ENCODE assay signal across 15 cellular contexts in the genomic region with DNA sequence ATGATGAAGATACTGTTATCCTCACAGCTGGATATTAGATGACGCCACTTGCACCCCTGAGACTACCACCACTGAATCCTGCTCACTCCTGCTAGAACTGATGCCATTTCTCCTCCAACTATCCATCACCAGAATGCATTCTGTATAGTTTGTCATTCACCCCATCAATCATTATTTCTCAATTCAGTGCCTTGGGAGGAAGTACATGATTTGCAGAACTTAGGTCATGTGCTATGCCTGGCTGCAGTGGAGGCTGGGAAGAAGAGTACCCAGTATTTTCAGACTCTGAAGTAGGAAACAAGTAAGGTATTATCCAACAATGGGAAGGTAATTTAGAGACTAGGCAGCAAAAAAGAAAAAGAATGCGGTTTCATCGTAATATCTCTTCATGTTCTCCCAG.
"Had no signal": no experiment of that assay in that cellular context is flagged by ENCODE, and none has a peak within 500 bp of the region (broad histone marks: within the 10 kb centered on the region; RNA-seq: fewer than 3 reads in every experiment).

No MANE protein-coding gene starts in this region.

- DNase-seq: activated B cell treated with CpG ODN at 0.5 μM for 24 hours; activated CD4-positive, alpha-beta T cell treated with anti-CD3 and anti-CD28 coated beads for 48 hours; activated CD8-positive, alpha-beta T cell treated with anti-CD3 and anti-CD28 coated beads for 36 hours; activated effector memory CD4-positive, alpha-beta T cell treated with Interleukin-2 at 50 U/mL for 16 hours; activated T-cell treated with anti-CD3 and anti-CD28 coated beads, Interleukin-2, amount 50 U/mL, for 4 hours; adrenal gland; kidney; sigmoid colon; spleen; stomach; T-helper 17 cell had no signal

- H3K4me3 Mint-ChIP-seq: activated B cell treated with CpG ODN at 0.5 μM for 24 hours; activated CD8-positive, alpha-beta T cell treated with anti-CD3 and anti-CD28 coated beads for 36 hours; activated naive CD4-positive, alpha-beta T cell treated with anti-CD3 and anti-CD28 coated beads, Interleukin-2, amount 50 U/mL, for 24 hours; activated T-cell treated with anti-CD3 and anti-CD28 coated beads, Interleukin-2, amount 50 U/mL, for 4 hours; T-helper 17 cell had no signal

- FAIRE-seq: colon, kidney, TTC549 had no signal

- H3K9me3 Mint-ChIP-seq: activated B cell treated with CpG ODN at 0.5 μM for 24 hours; activated CD8-positive, alpha-beta T cell treated with anti-CD3 and anti-CD28 coated beads for 36 hours; activated naive CD4-positive, alpha-beta T cell treated with anti-CD3 and anti-CD28 coated beads, Interleukin-2, amount 50 U/mL, for 24 hours; activated T-cell treated with anti-CD3 and anti-CD28 coated beads, Interleukin-2, amount 50 U/mL, for 4 hours had no signal

- H3K4me1 Mint-ChIP-seq: activated naive CD4-positive, alpha-beta T cell treated with anti-CD3 and anti-CD28 coated beads, Interleukin-2, amount 50 U/mL, for 24 hours had no signal

- H3K27me3 Mint-ChIP-seq: activated B cell treated with CpG ODN at 0.5 μM for 24 hours; activated CD8-positive, alpha-beta T cell treated with anti-CD3 and anti-CD28 coated beads for 36 hours; activated naive CD4-positive, alpha-beta T cell treated with anti-CD3 and anti-CD28 coated beads, Interleukin-2, amount 50 U/mL, for 24 hours had no signal

- ATAC-seq: activated CD8-positive, alpha-beta T cell treated with anti-CD3 and anti-CD28 coated beads for 36 hours; activated T-cell treated with anti-CD3 and anti-CD28 coated beads, Interleukin-2, amount 50 U/mL, for 4 hours; esophagus mucosa; T-helper 17 cell had no signal

- H3K27ac Mint-ChIP-seq: activated B cell treated with CpG ODN at 0.5 μM for 24 hours; activated CD8-positive, alpha-beta T cell treated with anti-CD3 and anti-CD28 coated beads for 36 hours; activated naive CD4-positive, alpha-beta T cell treated with anti-CD3 and anti-CD28 coated beads, Interleukin-2, amount 50 U/mL, for 24 hours; T-helper 17 cell had no signal

- H3K36me3 Mint-ChIP-seq: activated naive CD4-positive, alpha-beta T cell treated with anti-CD3 and anti-CD28 coated beads, Interleukin-2, amount 50 U/mL, for 24 hours had no signal
